9 cellular contexts compared by ENCODE assay signal in genomic region chrX:128927363-128927762, GRCh38.
"Had no signal": no experiment of that assay in that cellular context is flagged by ENCODE, and none has a peak within 500 bp of the region (broad histone marks: within the 10 kb centered on the region; RNA-seq: fewer than 3 reads in every experiment).

No MANE protein-coding gene starts in this region.

- H3K4me1 ChIP-seq: HAP-1 had no signal

- DNase-seq: GM23248, GOT3, H7, HFFc6, IMR-90 had no signal

- H2AFZ ChIP-seq: GM23248 had no signal

- H3K4me3 ChIP-seq: GM23248, HAP-1, K562 had no signal

- H3K27ac ChIP-seq: GM23248, HL-60 had no signal

- H3K9ac ChIP-seq: GM23248 had no signal

- FAIRE-seq: K562 had no signal

- ATAC-seq: HCT116, K562 had no signal

- H3K36me3 ChIP-seq: HAP-1 had no signal

- H3K9me3 ChIP-seq: HAP-1 had no signal
